11 cellular contexts compared by ENCODE assay signal in genomic region chr17:48427598-48427997, GRCh38. TPM values are rescaled to one million over a fixed set of nuclear protein-coding genes. Genes with fewer than 3 reads are reported as not detected.
DNase-seq lines count a peak whose midpoint lies in the region; ATAC-seq lines count a peak whose summit lies in the region.
"Had no signal": no experiment of that assay in that cellular context is flagged by ENCODE, and none has a peak within 500 bp of the region (broad histone marks: within the 10 kb centered on the region; RNA-seq: fewer than 3 reads in every experiment).

No MANE protein-coding gene starts in this region.

- H3K4me1 Mint-ChIP-seq in CD4-positive, alpha-beta memory T cell: peaks cover 57 to 90% (median 73%) of the 10 kb centered on the region in 4 donors
- peaks cover 67% of the 10 kb centered on the region for H3K4me1 Mint-ChIP-seq in activated CD4-positive, alpha-beta memory T cell treated with anti-CD3 and anti-CD28 coated beads for 36 hours (ENCODE audit: low read depth)
- peaks cover 54 to 75% (median 65%) of the 10 kb centered on the region in 3 donors for H3K4me1 Mint-ChIP-seq in naive B cell

- H3K9me3 ChIP-seq in CD4-positive, alpha-beta memory T cell (ENCODE audit: control insufficient read depth in 1 of 2, low read length in 2 of 2): no peaks in the 10 kb centered on the region
- H3K9me3 ChIP-seq: BLaER1, lower lobe of right lung had no signal

- ATAC-seq in HG03460 (IDR thresholded peaks at IDR 0.05; ENCODE audit: unreplicated experiment): peak; percentile 72
- peak; percentile 34 to 45 for ATAC-seq in naive B cell (ENCODE audit: low read depth in 2 of 2)
- no peak for ATAC-seq in HG02759 (IDR thresholded peaks at IDR 0.05; ENCODE audit: unreplicated experiment)
- no peak for ATAC-seq in HG03565 (IDR thresholded peaks at IDR 0.05; ENCODE audit: unreplicated experiment)
- ATAC-seq: lower lobe of right lung had no signal

- peaks cover 0 to 3% (median 0%) of the 10 kb centered on the region in 8 donors for H3K9me3 Mint-ChIP-seq in CD4-positive, alpha-beta memory T cell
- no peaks in the 10 kb centered on the region for H3K9me3 Mint-ChIP-seq in activated CD4-positive, alpha-beta memory T cell treated with anti-CD3 and anti-CD28 coated beads for 36 hours
- peaks cover 0 to 5% (median 0%) of the 10 kb centered on the region in 7 donors for H3K9me3 Mint-ChIP-seq in naive B cell
- H3K9me3 Mint-ChIP-seq: dendritic cell treated with granulocyte-macrophage colony-stimulating factor and Interleukin-4, amounts not matched to agents 40 ng/mL and 50 ng/mL, for 4 days had no signal

- intact Hi-C loops in CD4-positive, alpha-beta memory T cell (cut with micrococcal nuclease): loop anchor here (1.0 kb wide), 2 partner anchors 10 to 26 kb away; no protein-coding TSS in a partner anchor
- intact Hi-C loops in activated CD4-positive, alpha-beta memory T cell treated with anti-CD3 and anti-CD28 coated beads for 36 hours (cut with micrococcal nuclease): loop anchor here (1.0 kb wide), 4 partner anchors 10 to 30 kb away; no protein-coding TSS in a partner anchor

- H3K4me3 Mint-ChIP-seq in CD4-positive, alpha-beta memory T cell: peak overlapping the region; percentile 91 to 99 (median 97)
- peak overlapping the region; percentile 99 for H3K4me3 Mint-ChIP-seq in activated CD4-positive, alpha-beta memory T cell treated with anti-CD3 and anti-CD28 coated beads for 36 hours
- H3K4me3 Mint-ChIP-seq in naive B cell: peak overlapping the region; percentile 71 to 98 (median 94)
- H3K4me3 Mint-ChIP-seq: dendritic cell treated with granulocyte-macrophage colony-stimulating factor and Interleukin-4, amounts not matched to agents 40 ng/mL and 50 ng/mL, for 4 days had no signal

- peak overlapping the region; percentile 89 for H3K27ac ChIP-seq in CD4-positive, alpha-beta memory T cell (ENCODE audit: low read depth, low read length)
- H3K27ac ChIP-seq: BLaER1, lower lobe of right lung had no signal

- POLR2A ChIA-PET in CD4-positive, alpha-beta memory T cell (lab: Charles Lee; ENCODE audit: partially characterized antibody): interaction anchor here (1.0 to 5.0 kb wide), 13 partner anchors 9 to 114 kb away, joined by 3 to 93 read pairs (median 4); no protein-coding TSS in a partner anchor
- POLR2A ChIA-PET in activated CD4-positive, alpha-beta memory T cell treated with anti-CD3 and anti-CD28 coated beads for 36 hours (lab: Charles Lee): interaction anchor here (1.1 to 1.7 kb wide), 2 partner anchors 13 kb away, joined by 3 to 7 read pairs; no protein-coding TSS in a partner anchor

- H3K4me1 ChIP-seq in CD4-positive, alpha-beta memory T cell (ENCODE audit: insufficient read depth, low read length): peaks cover 77% of the 10 kb centered on the region
- H3K4me1 ChIP-seq: lower lobe of right lung had no signal

- peak; percentile 64 to 84 (median 74) for DNase-seq in CD4-positive, alpha-beta memory T cell
- DNase-seq in activated CD4-positive, alpha-beta memory T cell treated with anti-CD3 and anti-CD28 coated beads for 36 hours: peak; percentile 81
- DNase-seq in naive B cell: no peak
- no peak for DNase-seq in NCI-H2107 treated with DMSO at 0.1 percent for 48 hours (lab: John Stamatoyannopoulos, UW; ENCODE audit: unreplicated experiment)
- DNase-seq in HPDE6-E6E7 (ENCODE audit: extremely low spot score): no peak
- DNase-seq: lower lobe of right lung had no signal

- H3K27me3 ChIP-seq in CD4-positive, alpha-beta memory T cell (ENCODE audit: insufficient read depth, low read length): no peaks in the 10 kb centered on the region

- H3K4me3 ChIP-seq in CD4-positive, alpha-beta memory T cell (ENCODE audit: low read length in 2 of 2): peak overlapping the region; percentile 49 to 90
- H3K4me3 ChIP-seq: BLaER1 had no signal

- no peaks in the 10 kb centered on the region for H3K36me3 ChIP-seq in CD4-positive, alpha-beta memory T cell (ENCODE audit: insufficient read depth, low read length)
- H3K36me3 ChIP-seq: BLaER1, lower lobe of right lung had no signal

- H3K27me3 Mint-ChIP-seq in CD4-positive, alpha-beta memory T cell: no peaks in the 10 kb centered on the region
- no peaks in the 10 kb centered on the region for H3K27me3 Mint-ChIP-seq in activated CD4-positive, alpha-beta memory T cell treated with anti-CD3 and anti-CD28 coated beads for 36 hours
- H3K27me3 Mint-ChIP-seq in naive B cell: peaks cover 0 to 18% (median 14%) of the 10 kb centered on the region in 3 donors

- CTCF ChIA-PET in CD4-positive, alpha-beta memory T cell (lab: Charles Lee; ENCODE audit: partially characterized antibody): interaction anchor here (1.2 to 2.2 kb wide), 4 partner anchors 26 to 76 kb away, joined by 3 to 9 read pairs (median 6); no protein-coding TSS in a partner anchor
- CTCF ChIA-PET in activated CD4-positive, alpha-beta memory T cell treated with anti-CD3 and anti-CD28 coated beads for 36 hours (lab: Charles Lee): interaction anchor here (1.0 to 1.7 kb wide), 6 partner anchors 12 to 166 kb away, joined by 3 to 5 read pairs (median 3); partner anchors contain the start of gene HOXB5

- H3K27ac Mint-ChIP-seq in CD4-positive, alpha-beta memory T cell: peak overlapping the region; percentile 95 to 99 (median 97)
- H3K27ac Mint-ChIP-seq in activated CD4-positive, alpha-beta memory T cell treated with anti-CD3 and anti-CD28 coated beads for 36 hours: peak overlapping the region; percentile 98
- peak overlapping the region in 2 of 6 donors; percentile 19 to 93 for H3K27ac Mint-ChIP-seq in naive B cell
- H3K27ac Mint-ChIP-seq: dendritic cell treated with granulocyte-macrophage colony-stimulating factor and Interleukin-4, amounts not matched to agents 40 ng/mL and 50 ng/mL, for 4 days had no signal

- H3K36me3 Mint-ChIP-seq in CD4-positive, alpha-beta memory T cell: peaks cover 0 to 16% of the 10 kb centered on the region in 2 donors
- peaks cover 17% of the 10 kb centered on the region for H3K36me3 Mint-ChIP-seq in activated CD4-positive, alpha-beta memory T cell treated with anti-CD3 and anti-CD28 coated beads for 36 hours
- peaks cover 0 to 18% of the 10 kb centered on the region in 2 donors for H3K36me3 Mint-ChIP-seq in naive B cell

RNA-seq across cellular contexts. Expression of gene SKAP1, which starts 2.4 kb away (rescaled TPM):
- total RNA-seq in CD4-positive, alpha-beta memory T cell: 10 to 100 TPM; 83.4 to 88.7 TPM
- 100 to 1,000 TPM; 242 to 336 TPM for polyA plus RNA-seq in CD4-positive, alpha-beta memory T cell
- 10 to 100 TPM; 71.7 to 77.6 TPM for total RNA-seq in activated CD4-positive, alpha-beta memory T cell treated with anti-CD3 and anti-CD28 coated beads for 36 hours
- 100 to 1,000 TPM in 5 of 6 donors, 10 to 100 TPM in 1; 79.3 to 166 (median 140) TPM for polyA plus RNA-seq in naive B cell (ENCODE audit: low read depth in 6 of 6)

Comparison
In these comparisons a context has a peak if more than half of its experiments do, and no peak if none do; other contexts are left out.
1. DNase-seq: peak in CD4-positive, alpha-beta memory T cell (5 of 5) and activated CD4-positive, alpha-beta memory T cell treated with anti-CD3 and anti-CD28 coated beads for 36 hours (single experiment); none in naive B cell (single experiment), NCI-H2107 treated with DMSO at 0.1 percent for 48 hours (single experiment) and HPDE6-E6E7 (single experiment).
2. ATAC-seq: peak in HG03460 (single experiment) and naive B cell (2 of 2); none in HG02759 (single experiment) and HG03565 (single experiment).
3. Peak in every context shown above with its lines, with median percentiles within 50 percentile points of each other: H3K4me3 Mint-ChIP-seq.